Comparison of ENCODE assay signal across 15 cellular contexts in genomic region chr15:41790169-41790568, GRCh38. TPM values are rescaled to one million over a fixed set of nuclear protein-coding genes. Genes with fewer than 3 reads are reported as not detected.
DNase-seq lines count a peak whose midpoint lies in the region; ATAC-seq and TF ChIP-seq lines count a peak whose summit lies in the region.
"Had no signal": no experiment of that assay in that cellular context is flagged by ENCODE, and none has a peak within 500 bp of the region (broad histone marks: within the 10 kb centered on the region; RNA-seq: fewer than 3 reads in every experiment).

No MANE protein-coding gene starts in this region.

- peak overlapping the region; percentile 24 for H3K4me2 ChIP-seq in GM23338

- peaks cover 8% of the 10 kb centered on the region for H3K27me3 Mint-ChIP-seq in GM23338 (ENCODE audit: insufficient read depth, low read depth, poor library complexity)
- H3K27me3 Mint-ChIP-seq: activated naive CD8-positive, alpha-beta T cell treated with anti-CD3 and anti-CD28 coated beads for 36 hours had no signal

- H3K27ac ChIP-seq in GM23338 (ENCODE audit: low read depth) (no peak overlapping the region), SJSA1 (peak overlapping the region; percentile 86), esophagus squamous epithelium (peak overlapping the region; percentile 17 to 69 (median 54)), spleen (peak overlapping the region in 7 of 8 donors; percentile 39 to 77 (median 56))

- H3K4me1 ChIP-seq in GM23338 (ENCODE audit: insufficient read depth) = peaks cover 35% of the 10 kb centered on the region
- peaks cover 39% of the 10 kb centered on the region for H3K4me1 ChIP-seq in SJSA1 (replicated peaks)
- peaks cover 26 to 84% (median 61%) of the 10 kb centered on the region in 3 donors for H3K4me1 ChIP-seq in esophagus squamous epithelium
- H3K4me1 ChIP-seq in spleen = peaks cover 16 to 64% (median 47%) of the 10 kb centered on the region in 6 donors

- H3K79me2 ChIP-seq in GM23338 (replicated peaks; ENCODE audit: insufficient read depth) = no peaks in the 10 kb centered on the region; the same call in 1 of the 2 replicates

- ATAC-seq in GM23338 = peak; percentile 67
- no peak for ATAC-seq in GM19463 (IDR thresholded peaks at IDR 0.05; ENCODE audit: unreplicated experiment)
- ATAC-seq in HG02798 (IDR thresholded peaks at IDR 0.05; ENCODE audit: poor library complexity, unreplicated experiment) = no peak
- ATAC-seq: stimulated activated naive CD8-positive, alpha-beta T cell treated with anti-CD3 and anti-CD28 coated beads, Interleukin-15, Interleukin-2, amounts not matched to agents 100 U/mL and 50 U/mL, for 24 hours had no signal

- no peaks in the 10 kb centered on the region for H3K9me2 ChIP-seq in GM23338 (ENCODE audit: insufficient read depth)

- H3F3A ChIP-seq in GM23338 (replicated peaks; ENCODE audit: low read depth) = no peaks in the 10 kb centered on the region; the same call in 1 of the 2 replicates

- H3K9me3 ChIP-seq in SJSA1 (replicated peaks) = no peaks in the 10 kb centered on the region
- H3K9me3 ChIP-seq in esophagus squamous epithelium = no peaks in the 10 kb centered on the region
- H3K9me3 ChIP-seq in spleen = no peaks in the 10 kb centered on the region

- 75 to 85% methylated on average over 3 of the region's 3 CpGs for WGBS in esophagus squamous epithelium, 2 donors
- 84 to 87% (median 86%) methylated on average over 3 of the region's 3 CpGs for WGBS in spleen, 5 donors

- no peaks in the 10 kb centered on the region for H4K20me1 ChIP-seq in GM23338 (replicated peaks; ENCODE audit: insufficient read depth)

- TF ChIP-seq CTCF in GM23338 (conservative IDR thresholded peaks at IDR 0.05; ENCODE audit: low read depth in 2 of 2) = no peak
- no peak for TF ChIP-seq CTCF in esophagus squamous epithelium (IDR thresholded peaks at IDR 0.05)
- no peak for TF ChIP-seq CTCF in spleen (IDR thresholded peaks at IDR 0.05 in 8 of 11, conservative IDR thresholded peaks at IDR 0.05 in 3 of 11)

- peaks cover 36% of the 10 kb centered on the region for H3K4me1 Mint-ChIP-seq in GM23338

- intact Hi-C loops in esophagus squamous epithelium (cut with DNase I) (no loop called here), spleen (cut with DNase I; ENCODE audit: low total_unique reads) (no loop called here)

- H2AFZ ChIP-seq in GM23338 = no peak overlapping the region

- H3K27me3 ChIP-seq in GM23338 (ENCODE audit: insufficient read depth) (no peaks in the 10 kb centered on the region), SJSA1 (replicated peaks) (no peaks in the 10 kb centered on the region), esophagus squamous epithelium (no peaks in the 10 kb centered on the region), spleen (replicated peaks in 1 of 7) (no peaks in the 10 kb centered on the region)

- H3K9me3 Mint-ChIP-seq in GM23338 = no peaks in the 10 kb centered on the region
- H3K9me3 Mint-ChIP-seq: activated naive CD8-positive, alpha-beta T cell treated with anti-CD3 and anti-CD28 coated beads for 36 hours; CD14-positive monocyte had no signal

- no peak overlapping the region for H3K27ac Mint-ChIP-seq in GM23338
- H3K27ac Mint-ChIP-seq: activated naive CD8-positive, alpha-beta T cell treated with anti-CD3 and anti-CD28 coated beads for 36 hours; CD14-positive monocyte had no signal

- no peaks in the 10 kb centered on the region; the same call in 2 of the 3 replicates for H3K36me3 Mint-ChIP-seq in GM23338 (ENCODE audit: low read depth)
- H3K36me3 Mint-ChIP-seq: activated naive CD8-positive, alpha-beta T cell treated with anti-CD3 and anti-CD28 coated beads for 36 hours had no signal

- no peaks in the 10 kb centered on the region for H3K36me3 ChIP-seq in GM23338 (ENCODE audit: insufficient read depth)
- no peaks in the 10 kb centered on the region for H3K36me3 ChIP-seq in SJSA1
- no peaks in the 10 kb centered on the region for H3K36me3 ChIP-seq in esophagus squamous epithelium
- no peaks in the 10 kb centered on the region for H3K36me3 ChIP-seq in spleen

- H3K4me3 Mint-ChIP-seq in GM23338 = no peak overlapping the region
- H3K4me3 Mint-ChIP-seq: activated naive CD8-positive, alpha-beta T cell treated with anti-CD3 and anti-CD28 coated beads for 36 hours; CD14-positive monocyte had no signal

- H3K4me3 ChIP-seq in GM23338 = no peak overlapping the region
- no peak overlapping the region for H3K4me3 ChIP-seq in SJSA1
- H3K4me3 ChIP-seq in esophagus squamous epithelium = no peak overlapping the region
- no peak overlapping the region for H3K4me3 ChIP-seq in spleen

- TF ChIP-seq POLR2A in esophagus squamous epithelium (IDR thresholded peaks at IDR 0.05) (no peak), spleen (IDR thresholded peaks at IDR 0.05) (no peak)

- DNase-seq in GM23338 (ENCODE audit: low spot score) (no peak), SJSA1 (ENCODE audit: low read depth in 1 of 2, low spot score in 2 of 2) (no peak), esophagus squamous epithelium (lab: John Stamatoyannopoulos, UW) (no peak), spleen (no peak), cerebellum (ENCODE audit: low spot score) (no peak), NCI-H510A (lab: John Stamatoyannopoulos, UW) (no peak)
- DNase-seq: activated naive CD8-positive, alpha-beta T cell treated with anti-CD3 and anti-CD28 coated beads for 36 hours; NCI-H1417 treated with DMSO at 0.1 percent for 48 hours; NCI-H524 treated with DMSO at 0.1 percent for 48 hours; RPMI8226; stimulated activated CD4-positive, alpha-beta T cell treated with anti-CD3 and anti-CD28 coated beads, Interleukin-4, amount 100 ng/mL, for 1 hour; stimulated activated naive CD8-positive, alpha-beta T cell treated with anti-CD3 and anti-CD28 coated beads, Interleukin-15, Interleukin-2, amounts not matched to agents 100 U/mL and 50 U/mL, for 24 hours had no signal

TF ChIP-seq in GM23338, 12 proteins besides CTCF, POLR2A, EP300 and RAD21:
- TF ChIP-seq POLR2AphosphoS5 (IDR thresholded peaks at IDR 0.05; ENCODE audit: low read depth) (no peak), REST (IDR thresholded peaks at IDR 0.05; ENCODE audit: unreplicated experiment) (no peak), ZNF114 (CRISPR knock-in tag; IDR thresholded peaks at IDR 0.05) (no peak), CREB1 (CRISPR knock-in tag; IDR thresholded peaks at IDR 0.05; ENCODE audit: low read depth) (no peak)
TF ChIP-seq in GM23338: peak in this region for 0.

RNA-seq across cellular contexts. Expression of gene MAPKBP1, which starts 15.9 kb away (rescaled TPM):
- 8.9 and 10.2 TPM in 2 replicates for total RNA-seq in GM23338 (2014; rRNA removed; shearing (Covaris generic))
- polyA plus RNA-seq in GM23338 (2016; fragmentation: Nextera tagmentation; extraction: Ambion mirVana) = 1.9 and 2.7 TPM in 2 replicates
- 5.3 and 12.9 TPM in 2 replicates for total RNA-seq in SJSA1 (2014; rRNA removed; shearing (Covaris generic))
- total RNA-seq in esophagus squamous epithelium = 10 to 100 TPM; 18.4 to 37.6 (median 29.8) TPM
- total RNA-seq in spleen = 10 to 100 TPM; 19.9 to 44.5 (median 37.4) TPM
- polyA plus RNA-seq in spleen = 10 to 100 TPM in 2 of 3 donors, 1 to 10 TPM in 1; 2.4 to 16.6 (median 12.5) TPM
- total RNA-seq in cerebellum = 58.7 TPM

RNA-seq across cellular contexts. Expression of gene JMJD7, which starts 37.7 kb away (rescaled TPM):
- 8.5 and 13.8 TPM in 2 replicates for total RNA-seq in GM23338 (2014; rRNA removed; shearing (Covaris generic))
- polyA plus RNA-seq in GM23338 (2016; fragmentation: Nextera tagmentation; extraction: Ambion mirVana) (8.2 and 9.2 TPM in 2 replicates), spleen (10 to 100 TPM in 1 of 3 donors, 1 to 10 TPM in 2; 5.2 to 10.9 (median 8.6) TPM)
- total RNA-seq in SJSA1 (2014; rRNA removed; shearing (Covaris generic)) = 7.1 and 9.4 TPM in 2 replicates
- total RNA-seq in esophagus squamous epithelium (10 to 100 TPM; 20.4 to 36.9 (median 30.5) TPM), spleen (10 to 100 TPM in 5 of 7 donors, 1 to 10 TPM in 2; 3.2 to 20.1 (median 13.0) TPM), cerebellum (1.6 TPM)

RNA-seq across cellular contexts. Expression of gene PLA2G4B, which starts 48.5 kb away (rescaled TPM):
- total RNA-seq in GM23338 (2014; rRNA removed; shearing (Covaris generic)) = 3.4 and 4.4 TPM in 2 replicates
- polyA plus RNA-seq in GM23338 (2016; fragmentation: Nextera tagmentation; extraction: Ambion mirVana) (9.5 and 9.6 TPM in 2 replicates), spleen (10 to 100 TPM; 10.6 to 20.8 (median 18.5) TPM)
- total RNA-seq in SJSA1 (2014; rRNA removed; shearing (Covaris generic)) = 2.2 and 2.7 TPM in 2 replicates
- total RNA-seq in esophagus squamous epithelium (10 to 100 TPM; 26.5 to 58.9 (median 39.7) TPM), spleen (10 to 100 TPM in 4 of 7 donors, 1 to 10 TPM in 3; 4.0 to 14.4 (median 10.2) TPM), cerebellum (7.5 TPM)
